ENCODE assay signal across 17 cellular contexts in genomic region chr20:6730929-6731328, GRCh38. TPM values are rescaled to one million over a fixed set of nuclear protein-coding genes. Genes with fewer than 3 reads are reported as not detected.
DNase-seq lines count a peak whose midpoint lies in the region; ATAC-seq and TF ChIP-seq lines count a peak whose summit lies in the region.
"Had no signal": no experiment of that assay in that cellular context is flagged by ENCODE, and none has a peak within 500 bp of the region (broad histone marks: within the 10 kb centered on the region; RNA-seq: fewer than 3 reads in every experiment).

No MANE protein-coding gene starts in this region.

- H3K27me3 ChIP-seq in heart left ventricle (no peaks in the 10 kb centered on the region), parathyroid adenoma (ENCODE audit: control insufficient read depth, insufficient read depth, low read length) (no peaks in the 10 kb centered on the region), stomach smooth muscle (ENCODE audit: control insufficient read depth in 1 of 2, insufficient read depth in 2 of 2, low read length in 2 of 2) (no peaks in the 10 kb centered on the region), gastroesophageal sphincter (peaks cover under 1% of the 10 kb centered on the region)

- no peak for TF ChIP-seq EP300 in gastroesophageal sphincter (IDR thresholded peaks at IDR 0.05)

- no peak for DNase-seq in heart left ventricle
- DNase-seq in Right ventricle myocardium inferior (ENCODE audit: missing footprints) = no peak
- DNase-seq in NCI-H69 (lab: John Stamatoyannopoulos, UW) = peak; percentile 37
- no peak for DNase-seq in activated CD4-positive, CD25-positive, alpha-beta regulatory T cell (lab: John Stamatoyannopoulos, UW)
- no peak for DNase-seq in nucleus accumbens (lab: John Stamatoyannopoulos, UW)
- DNase-seq: AML-193; Calu3; CD4-positive, alpha-beta T cell; DMS 273 treated with DMSO at 0.1 percent for 48 hours; GOT3; H9 had no signal

- H3K4me1 ChIP-seq in heart left ventricle (peaks cover 0 to 20% (median 0%) of the 10 kb centered on the region in 12 donors), parathyroid adenoma (no peaks in the 10 kb centered on the region), stomach smooth muscle (ENCODE audit: control insufficient read depth, insufficient read depth, low read length) (no peaks in the 10 kb centered on the region), gastroesophageal sphincter (no peaks in the 10 kb centered on the region)

- TF ChIP-seq POLR2A in heart left ventricle (IDR thresholded peaks at IDR 0.05) (no peak), gastroesophageal sphincter (IDR thresholded peaks at IDR 0.05) (no peak)

- peaks cover 0 to 7% (median 0%) of the 10 kb centered on the region in 12 donors for H3K9me3 ChIP-seq in heart left ventricle
- H3K9me3 ChIP-seq in parathyroid adenoma (ENCODE audit: control insufficient read depth, low read length) = no peaks in the 10 kb centered on the region
- H3K9me3 ChIP-seq in stomach smooth muscle (ENCODE audit: control insufficient read depth in 2 of 2, low read length in 2 of 2) = peaks cover 5 to 6% of the 10 kb centered on the region in 2 donors
- H3K9me3 ChIP-seq in gastroesophageal sphincter = peaks cover 0 to 13% (median 0%) of the 10 kb centered on the region in 3 donors

- H3K9ac ChIP-seq in parathyroid adenoma (no peak overlapping the region), stomach smooth muscle (ENCODE audit: low read length in 2 of 2) (no peak overlapping the region)

- intact Hi-C loops in heart left ventricle (cut with DNase I) = no loop called here
- intact Hi-C loops in Right ventricle myocardium inferior (cut with DNase I) = no loop called here

- H3K4me3 ChIP-seq in heart left ventricle (no peak overlapping the region), parathyroid adenoma (ENCODE audit: low read depth, low read length) (no peak overlapping the region), stomach smooth muscle (ENCODE audit: low read length in 2 of 2) (no peak overlapping the region), gastroesophageal sphincter (no peak overlapping the region)

- 48 to 74% (median 52%) methylated on average over 2 of the region's 2 CpGs for WGBS in heart left ventricle, 4 donors
- WGBS in gastroesophageal sphincter (ENCODE audit: low coverage in 1 of 2), 2 donors = 61% methylated on average over 2 of the region's 2 CpGs; no CpG with 5 or more reads in 1 of the 2 donors

- H3K36me3 ChIP-seq in heart left ventricle (no peaks in the 10 kb centered on the region), parathyroid adenoma (ENCODE audit: control insufficient read depth, insufficient read depth, low read length) (no peaks in the 10 kb centered on the region), stomach smooth muscle (ENCODE audit: control insufficient read depth in 2 of 2, insufficient read depth in 2 of 2, low read length in 2 of 2) (no peaks in the 10 kb centered on the region), gastroesophageal sphincter (no peaks in the 10 kb centered on the region)

- TF ChIP-seq CTCF in heart left ventricle (IDR thresholded peaks at IDR 0.05) (no peak), parathyroid adenoma (IDR thresholded peaks at IDR 0.05) (no peak), gastroesophageal sphincter (IDR thresholded peaks at IDR 0.05) (no peak)

- no peak overlapping the region for H2AFZ ChIP-seq in parathyroid adenoma

- no peak overlapping the region for H3K4me2 ChIP-seq in parathyroid adenoma (ENCODE audit: low read length)

- H3K27ac ChIP-seq in heart left ventricle (peak overlapping the region in 7 of 12 donors; percentile 17 to 57 (median 31)), parathyroid adenoma (peak overlapping the region; percentile 27), stomach smooth muscle (ENCODE audit: low read length) (peak overlapping the region; percentile 37), gastroesophageal sphincter (peak overlapping the region in 1 of 4 donors; percentile 51)
- H3K27ac ChIP-seq: 22Rv1 had no signal

- ATAC-seq in heart left ventricle (no peak), Right ventricle myocardium inferior (no peak), gastroesophageal sphincter (no peak)

- H3K79me2 ChIP-seq in parathyroid adenoma = no peaks in the 10 kb centered on the region

RNA-seq across cellular contexts. Expression of gene BMP2, which starts 36.6 kb away (rescaled TPM):
- total RNA-seq in heart left ventricle = 1 to 10 TPM in 7 of 9 donors, under 1 TPM in 2; 0.72 to 6.2 (median 2.3) TPM
- 1 to 10 TPM in 1 of 2 donors, under 1 TPM in 1; 0.91 to 1.1 TPM for polyA plus RNA-seq in heart left ventricle
- 2.3 TPM for total RNA-seq in Right ventricle myocardium inferior
- 1 to 10 TPM; 4.9 to 8.9 (median 5.4) TPM for total RNA-seq in gastroesophageal sphincter
- total RNA-seq: A673; CD4-positive, alpha-beta T cell; G401 had no signal
